1 cellular context compared by ENCODE assay signal in genomic region chr17:4897198-4897657, GRCh38.
TF ChIP-seq lines count a peak whose summit lies in the region.

No MANE protein-coding gene starts in this region.

TF ChIP-seq in K562, 482 proteins besides CTCF, POLR2A, EP300 and RAD21 (continued from another document):
- TF ChIP-seq, protein P1, sequence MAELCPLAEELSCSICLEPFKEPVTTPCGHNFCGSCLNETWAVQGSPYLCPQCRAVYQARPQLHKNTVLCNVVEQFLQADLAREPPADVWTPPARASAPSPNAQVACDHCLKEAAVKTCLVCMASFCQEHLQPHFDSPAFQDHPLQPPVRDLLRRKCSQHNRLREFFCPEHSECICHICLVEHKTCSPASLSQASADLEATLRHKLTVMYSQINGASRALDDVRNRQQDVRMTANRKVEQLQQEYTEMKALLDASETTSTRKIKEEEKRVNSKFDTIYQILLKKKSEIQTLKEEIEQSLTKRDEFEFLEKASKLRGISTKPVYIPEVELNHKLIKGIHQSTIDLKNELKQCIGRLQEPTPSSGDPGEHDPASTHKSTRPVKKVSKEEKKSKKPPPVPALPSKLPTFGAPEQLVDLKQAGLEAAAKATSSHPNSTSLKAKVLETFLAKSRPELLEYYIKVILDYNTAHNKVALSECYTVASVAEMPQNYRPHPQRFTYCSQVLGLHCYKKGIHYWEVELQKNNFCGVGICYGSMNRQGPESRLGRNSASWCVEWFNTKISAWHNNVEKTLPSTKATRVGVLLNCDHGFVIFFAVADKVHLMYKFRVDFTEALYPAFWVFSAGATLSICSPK (IDR thresholded peaks at IDR 0.05; ENCODE audit: borderline replicate concordance), result no peak
- no peak for TF ChIP-seq PHF21A (IDR thresholded peaks at IDR 0.05; ENCODE audit: borderline replicate concordance, low read depth)
- no peak for TF ChIP-seq SMAD4 (CRISPR knock-in tag; conservative IDR thresholded peaks at IDR 0.05)
- peak; percentile 64; the same call in 1 of the 2 replicates for TF ChIP-seq NR2C2 (CRISPR knock-in tag; IDR thresholded peaks at IDR 0.05)
- peak; percentile 46; the same call in 1 of the 2 replicates for TF ChIP-seq NR2C2 (tag; IDR thresholded peaks at IDR 0.05)
- TF ChIP-seq, protein P2, sequence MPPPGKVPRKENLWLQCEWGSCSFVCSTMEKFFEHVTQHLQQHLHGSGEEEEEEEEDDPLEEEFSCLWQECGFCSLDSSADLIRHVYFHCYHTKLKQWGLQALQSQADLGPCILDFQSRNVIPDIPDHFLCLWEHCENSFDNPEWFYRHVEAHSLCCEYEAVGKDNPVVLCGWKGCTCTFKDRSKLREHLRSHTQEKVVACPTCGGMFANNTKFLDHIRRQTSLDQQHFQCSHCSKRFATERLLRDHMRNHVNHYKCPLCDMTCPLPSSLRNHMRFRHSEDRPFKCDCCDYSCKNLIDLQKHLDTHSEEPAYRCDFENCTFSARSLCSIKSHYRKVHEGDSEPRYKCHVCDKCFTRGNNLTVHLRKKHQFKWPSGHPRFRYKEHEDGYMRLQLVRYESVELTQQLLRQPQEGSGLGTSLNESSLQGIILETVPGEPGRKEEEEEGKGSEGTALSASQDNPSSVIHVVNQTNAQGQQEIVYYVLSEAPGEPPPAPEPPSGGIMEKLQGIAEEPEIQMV (tag; conservative IDR thresholded peaks at IDR 0.05; ENCODE audit: low read depth), result no peak
- no peak for TF ChIP-seq TSC22D4 (tag; IDR thresholded peaks at IDR 0.05)
- TF ChIP-seq ZNF518B (CRISPR knock-in tag; IDR thresholded peaks at IDR 0.05), result no peak
- peak; percentile 79 for TF ChIP-seq RAD51 (IDR thresholded peaks at IDR 0.05; ENCODE audit: borderline replicate concordance, low read depth)
- TF ChIP-seq, protein P3, sequence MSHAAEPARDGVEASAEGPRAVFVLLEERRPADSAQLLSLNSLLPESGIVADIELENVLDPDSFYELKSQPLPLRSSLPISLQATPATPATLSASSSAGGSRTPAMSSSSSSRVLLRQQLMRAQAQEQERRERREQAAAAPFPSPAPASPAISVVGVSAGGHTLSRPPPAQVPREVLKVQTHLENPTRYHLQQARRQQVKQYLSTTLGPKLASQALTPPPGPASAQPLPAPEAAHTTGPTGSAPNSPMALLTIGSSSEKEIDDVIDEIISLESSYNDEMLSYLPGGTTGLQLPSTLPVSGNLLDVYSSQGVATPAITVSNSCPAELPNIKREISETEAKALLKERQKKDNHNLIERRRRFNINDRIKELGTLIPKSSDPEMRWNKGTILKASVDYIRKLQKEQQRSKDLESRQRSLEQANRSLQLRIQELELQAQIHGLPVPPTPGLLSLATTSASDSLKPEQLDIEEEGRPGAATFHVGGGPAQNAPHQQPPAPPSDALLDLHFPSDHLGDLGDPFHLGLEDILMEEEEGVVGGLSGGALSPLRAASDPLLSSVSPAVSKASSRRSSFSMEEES (CRISPR knock-in tag; IDR thresholded peaks at IDR 0.05), result peak; percentile 50; the same call in 1 of the 2 replicates
- TF ChIP-seq CHD1 (IDR thresholded peaks at IDR 0.05; ENCODE audit: low read length), result no peak
- no peak for TF ChIP-seq ZNF12 (CRISPR knock-in tag; IDR thresholded peaks at IDR 0.05)
- no peak for TF ChIP-seq E2F4 (CRISPR knock-in tag; IDR thresholded peaks at IDR 0.05; ENCODE audit: low read depth)
- TF ChIP-seq USF2 (CRISPR knock-in tag; IDR thresholded peaks at IDR 0.05), result peak; percentile 46
